ENCODE assay signal across 8 cellular contexts in the genomic region with DNA sequence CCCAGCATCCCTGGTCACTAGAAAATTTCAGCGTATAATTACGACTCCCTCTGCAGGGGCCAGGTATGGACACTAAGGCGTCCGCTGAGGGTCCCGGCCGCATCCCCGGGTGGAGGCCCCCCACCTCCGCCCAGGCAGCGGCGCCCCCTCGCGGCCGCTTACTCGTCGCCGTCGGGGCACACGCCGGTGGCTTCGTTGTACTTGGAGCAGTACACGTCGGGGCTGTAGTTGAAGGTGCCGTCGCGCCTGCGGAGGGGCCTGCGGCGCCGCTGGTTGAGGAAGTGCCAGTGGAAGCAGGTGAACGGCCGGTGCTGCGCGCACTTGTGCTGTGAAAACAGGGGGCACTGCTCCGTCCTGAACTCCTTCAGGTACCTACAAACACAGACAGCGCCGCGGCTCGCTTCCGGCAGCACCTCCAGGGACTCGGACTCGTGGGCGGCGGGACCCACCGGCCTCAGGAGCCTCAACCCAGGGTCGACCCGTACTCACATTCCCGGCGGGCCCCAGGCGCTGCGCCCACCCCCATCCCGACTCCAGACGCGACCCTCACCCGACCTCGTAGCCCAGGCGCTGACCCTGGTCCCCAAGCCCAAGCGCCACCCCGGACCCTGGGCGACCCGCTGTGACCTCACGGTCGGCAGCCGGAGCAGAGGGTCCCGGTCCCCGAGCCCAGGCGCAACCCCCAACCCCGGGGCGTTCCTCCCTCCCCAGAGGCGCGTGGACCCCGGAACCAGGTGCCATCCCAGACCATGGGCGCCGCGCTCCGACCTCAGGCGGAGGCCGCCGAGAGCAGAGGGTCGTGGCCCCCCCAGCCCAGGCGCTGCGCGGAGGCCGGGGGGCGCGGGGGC. TPM values are rescaled to one million over a fixed set of nuclear protein-coding genes. Genes with fewer than 3 reads are reported as not detected.
DNase-seq lines count a peak whose midpoint lies in the region; ATAC-seq and TF ChIP-seq lines count a peak whose summit lies in the region.

No MANE protein-coding gene starts in this region.

- no peak for TF ChIP-seq POLR2A in spleen (IDR thresholded peaks at IDR 0.05)

- H3K27me3 Mint-ChIP-seq in T-helper 1 cell treated with Interleukin-12 subunit alpha and Interleukin-12 subunit beta and Interleukin-4 antibody, amounts not matched to agents 30 μg/mL and 1 μg/mL, for 36 hours (ENCODE audit: low read depth), result no peaks in the 10 kb centered on the region

- WGBS in spleen, 5 donors, result 2 to 30% (median 4%) methylated on average over 2 to 85 of the region's 85 CpGs

- H3K36me3 ChIP-seq in iPS-18a (ENCODE audit: control insufficient read depth, low read depth, low read length) (no peaks in the 10 kb centered on the region), spleen (peaks cover 0 to 50% (median 17%) of the 10 kb centered on the region in 6 donors)

- DNase-seq in AG09309 (ENCODE audit: low read depth) (no peak), astrocyte of the cerebellum (ENCODE audit: low read depth) (no peak), spleen (peak; percentile 94), KG1 (lab: John Stamatoyannopoulos, UW) (no peak)

- H3K27ac Mint-ChIP-seq in T-helper 1 cell treated with Interleukin-12 subunit alpha and Interleukin-12 subunit beta and Interleukin-4 antibody, amounts not matched to agents 30 μg/mL and 1 μg/mL, for 36 hours, result peak overlapping the region; percentile 81

- peaks cover 7% of the 10 kb centered on the region for H3K4me1 Mint-ChIP-seq in T-helper 1 cell treated with Interleukin-12 subunit alpha and Interleukin-12 subunit beta and Interleukin-4 antibody, amounts not matched to agents 30 μg/mL and 1 μg/mL, for 36 hours (ENCODE audit: low read depth)

- no peak for TF ChIP-seq EP300 in Ishikawa (IDR thresholded peaks at IDR 0.05; ENCODE audit: borderline replicate concordance)

- peaks cover 3% of the 10 kb centered on the region for H3K36me3 Mint-ChIP-seq in T-helper 1 cell treated with Interleukin-12 subunit alpha and Interleukin-12 subunit beta and Interleukin-4 antibody, amounts not matched to agents 30 μg/mL and 1 μg/mL, for 36 hours (ENCODE audit: low read depth)

- in situ Hi-C loops in astrocyte of the cerebellum (cut with HindIII; ENCODE audit: low sequenced_read_pairs), result no loop called here

- TF ChIP-seq RAD21 in Ishikawa (IDR thresholded peaks at IDR 0.05; ENCODE audit: low read depth), result peak; percentile 45; the same call in 1 of the 2 replicates

- no peaks in the 10 kb centered on the region for H3K9me3 Mint-ChIP-seq in T-helper 1 cell treated with Interleukin-12 subunit alpha and Interleukin-12 subunit beta and Interleukin-4 antibody, amounts not matched to agents 30 μg/mL and 1 μg/mL, for 36 hours

- peak; percentile 31 for ATAC-seq in GM18867 (IDR thresholded peaks at IDR 0.05; ENCODE audit: unreplicated experiment)

- no peaks in the 10 kb centered on the region for H3K4me1 ChIP-seq in iPS-18a (ENCODE audit: control insufficient read depth, low read depth, low read length)
- peaks cover 6 to 73% (median 46%) of the 10 kb centered on the region in 6 donors for H3K4me1 ChIP-seq in spleen

- no peak overlapping the region for H3K27ac ChIP-seq in iPS-18a (ENCODE audit: low read length)
- H3K27ac ChIP-seq in spleen, result peak overlapping the region; percentile 72 to 95 (median 92)

- peak overlapping the region; percentile 22 for H3K9ac ChIP-seq in iPS-18a (ENCODE audit: low read length)

- intact Hi-C loops in spleen (cut with DNase I; ENCODE audit: low total_unique reads), result no loop called here

- TF ChIP-seq CTCF in AG09309 (IDR thresholded peaks at IDR 0.05; ENCODE audit: control insufficient read depth, insufficient read depth, low read depth, low read length, missing control alignments), result peak; percentile 54
- peak; percentile 65 for TF ChIP-seq CTCF in astrocyte of the cerebellum (IDR thresholded peaks at IDR 0.05; ENCODE audit: low read depth, low read length, missing control alignments)
- peak; percentile 13 to 84 (median 69) for TF ChIP-seq CTCF in spleen (IDR thresholded peaks at IDR 0.05 in 8 of 11, conservative IDR thresholded peaks at IDR 0.05 in 3 of 11)

- H3K9me3 ChIP-seq in iPS-18a (ENCODE audit: control insufficient read depth, low read depth, low read length) (no peaks in the 10 kb centered on the region), spleen (no peaks in the 10 kb centered on the region)

- peak overlapping the region; percentile 82 for H3K4me3 Mint-ChIP-seq in T-helper 1 cell treated with Interleukin-12 subunit alpha and Interleukin-12 subunit beta and Interleukin-4 antibody, amounts not matched to agents 30 μg/mL and 1 μg/mL, for 36 hours

- peak overlapping the region; percentile 92 for H3K4me3 ChIP-seq in AG09309 (ENCODE audit: control insufficient read depth, low read depth, low read length)
- H3K4me3 ChIP-seq in astrocyte of the cerebellum (ENCODE audit: low read depth, low read length), result peak overlapping the region; percentile 85
- peak overlapping the region; percentile 68 for H3K4me3 ChIP-seq in iPS-18a (ENCODE audit: low read length)
- peak overlapping the region; percentile 63 to 98 (median 86) for H3K4me3 ChIP-seq in spleen

- H3K27me3 ChIP-seq in iPS-18a (ENCODE audit: control insufficient read depth, insufficient read depth, low read length) (no peaks in the 10 kb centered on the region), spleen (replicated peaks in 1 of 7) (no peaks in the 10 kb centered on the region)

TF ChIP-seq in Ishikawa, 13 proteins besides CTCF, POLR2A, EP300 and RAD21:
- no peak for TF ChIP-seq TEAD4 (IDR thresholded peaks at IDR 0.05)
- TF ChIP-seq, protein P1, sequence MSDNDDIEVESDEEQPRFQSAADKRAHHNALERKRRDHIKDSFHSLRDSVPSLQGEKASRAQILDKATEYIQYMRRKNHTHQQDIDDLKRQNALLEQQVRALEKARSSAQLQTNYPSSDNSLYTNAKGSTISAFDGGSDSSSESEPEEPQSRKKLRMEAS (IDR thresholded peaks at IDR 0.05), result peak; percentile 51; the same call in 1 of the 2 replicates
- TF ChIP-seq ZBTB7A (IDR thresholded peaks at IDR 0.05; ENCODE audit: low read depth), result peak; percentile 81; the same call in 1 of the 2 replicates

RNA-seq across cellular contexts. Expression of gene UNKL, which starts 0.6 kb away (rescaled TPM):
- 10 to 100 TPM; 34.8 to 80.0 (median 51.6) TPM for total RNA-seq in spleen
- 10 to 100 TPM in 1 of 3 donors, 1 to 10 TPM in 2; 6.6 to 17.1 (median 8.2) TPM for polyA plus RNA-seq in spleen

RNA-seq across cellular contexts. Expression of gene UQCC4, which starts 6.6 kb away (rescaled TPM):
- 10 to 100 TPM in 6 of 7 donors, 1 to 10 TPM in 1; 7.9 to 13.5 (median 10.7) TPM for total RNA-seq in spleen
- 10 to 100 TPM; 20.9 to 33.9 (median 23.4) TPM for polyA plus RNA-seq in spleen

RNA-seq across cellular contexts. Expression of gene PERCC1, which starts 17.0 kb away (rescaled TPM):
- total RNA-seq in spleen, result 1 to 10 TPM in 1 of 7 donors, under 1 TPM in 1, not detected in 5; 0.73 to 1.3 TPM
- under 1 TPM in 1 of 3 donors, not detected in 2; 0.11 TPM for polyA plus RNA-seq in spleen

RNA-seq across cellular contexts. Expression of gene CCDC154, which starts 30.4 kb away (rescaled TPM):
- total RNA-seq in spleen, result 1 to 10 TPM; 1.6 to 6.4 (median 3.8) TPM
- polyA plus RNA-seq in spleen, result 10 to 100 TPM in 2 of 3 donors, 1 to 10 TPM in 1; 8.3 to 18.2 (median 10.8) TPM
